9 cellular contexts compared by ENCODE assay signal in the genomic region with DNA sequence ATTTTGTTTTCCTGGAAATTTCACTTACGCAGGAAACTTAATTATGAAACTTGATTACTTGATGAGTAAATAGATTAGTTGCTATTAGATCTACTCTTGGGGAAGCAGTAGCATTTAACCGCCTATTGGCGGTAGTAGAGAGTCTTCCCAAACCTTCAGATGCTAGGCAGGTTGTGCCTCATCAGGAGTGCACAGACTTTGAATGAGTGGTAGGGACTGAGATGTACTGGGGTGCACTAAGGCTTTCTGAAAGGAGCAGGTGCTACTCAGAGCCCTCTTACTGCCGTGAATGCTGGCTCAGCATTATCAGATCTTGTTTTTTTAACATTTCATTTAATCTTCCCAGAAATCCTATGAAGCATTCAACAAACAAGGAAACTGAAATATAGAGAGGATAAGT. TPM values are rescaled to one million over a fixed set of nuclear protein-coding genes. Genes with fewer than 3 reads are reported as not detected.
A peak's percentile ranks its signal among the peaks of the same experiment; 100 is the strongest.
DNase-seq lines count a peak whose midpoint lies in the region; ATAC-seq, FAIRE-seq and TF ChIP-seq lines count a peak whose summit lies in the region.
"Had no signal": no experiment of that assay in that cellular context is flagged by ENCODE, and none has a peak within 500 bp of the region (broad histone marks: within the 10 kb centered on the region; RNA-seq: fewer than 3 reads in every experiment).

No MANE protein-coding gene starts in this region.

- H3K27ac Mint-ChIP-seq in activated T-cell treated with anti-CD3 and anti-CD28 coated beads, Interleukin-2, amount 50 U/mL, for 24 hours = peak overlapping the region; percentile 42
- H3K27ac Mint-ChIP-seq: brain had no signal

- no peak overlapping the region for H3K4me2 ChIP-seq in Karpas-422 (ENCODE audit: low read depth, low read length, poor library complexity, severe bottlenecking)

- H3K36me3 ChIP-seq in Karpas-422 (ENCODE audit: insufficient read depth, low read length) = peaks cover 31% of the 10 kb centered on the region
- peaks cover 0 to 2% of the 10 kb centered on the region in 2 donors for H3K36me3 ChIP-seq in prostate gland

- peaks cover 5% of the 10 kb centered on the region; the same call in 1 of the 2 replicates for H4K20me1 ChIP-seq in Karpas-422 (ENCODE audit: insufficient read depth, low read depth, low read length)

- no peak overlapping the region for H3K4me3 ChIP-seq in Karpas-422 (ENCODE audit: low read length)
- no peak overlapping the region for H3K4me3 ChIP-seq in prostate gland

- H3K27ac ChIP-seq in Karpas-422 (ENCODE audit: low read length) (no peak overlapping the region), prostate gland (no peak overlapping the region)

- intact Hi-C loops in prostate gland (cut with DNase I) = no loop called here

- H3K9ac ChIP-seq in Karpas-422 (ENCODE audit: low read length) = no peak overlapping the region

- WGBS in prostate gland = 73% methylated on average over 4 of the region's 4 CpGs

- H3K9me3 ChIP-seq in Karpas-422 (ENCODE audit: low read length) (no peaks in the 10 kb centered on the region), prostate gland (no peaks in the 10 kb centered on the region)

- no peaks in the 10 kb centered on the region for H3K27me3 Mint-ChIP-seq in activated T-cell treated with anti-CD3 and anti-CD28 coated beads, Interleukin-2, amount 50 U/mL, for 24 hours
- H3K27me3 Mint-ChIP-seq in activated T-cell treated with anti-CD3 and anti-CD28 coated beads, Interleukin-2, amount 50 U/mL, for 4 hours (ENCODE audit: low read depth) = no peaks in the 10 kb centered on the region
- H3K27me3 Mint-ChIP-seq: brain had no signal

- H3K27me3 ChIP-seq in Karpas-422 (ENCODE audit: low read length) = no peaks in the 10 kb centered on the region
- no peaks in the 10 kb centered on the region for H3K27me3 ChIP-seq in prostate gland (replicated peaks; ENCODE audit: insufficient read depth)

- H3K9me3 Mint-ChIP-seq in activated T-cell treated with anti-CD3 and anti-CD28 coated beads, Interleukin-2, amount 50 U/mL, for 24 hours = no peaks in the 10 kb centered on the region
- H3K9me3 Mint-ChIP-seq in activated T-cell treated with anti-CD3 and anti-CD28 coated beads, Interleukin-2, amount 50 U/mL, for 4 hours = no peaks in the 10 kb centered on the region
- H3K9me3 Mint-ChIP-seq: brain had no signal

- no peak for DNase-seq in activated T-cell treated with anti-CD3 and anti-CD28 coated beads, Interleukin-2, amount 50 U/mL, for 24 hours
- no peak for DNase-seq in activated T-cell treated with anti-CD3 and anti-CD28 coated beads, Interleukin-2, amount 50 U/mL, for 48 hours
- peak; percentile 76 for DNase-seq in Karpas-422
- no peak for DNase-seq in activated T-cell treated with anti-CD3 and anti-CD28 coated beads, Interleukin-2, amount 50 U/mL, for 4 hours
- DNase-seq in kidney glomerular epithelial cell (lab: John Stamatoyannopoulos, UW) = peak; percentile 7
- DNase-seq in prostate gland (ENCODE audit: low spot score) = no peak
- no peak for DNase-seq in HTR-8/SVneo (ENCODE audit: insufficient read length, low spot score)

- H3K4me1 ChIP-seq in Karpas-422 (ENCODE audit: low read length) (no peaks in the 10 kb centered on the region), prostate gland (replicated peaks) (no peaks in the 10 kb centered on the region)

- FAIRE-seq in HTR-8/SVneo (lab: Jason Lieb, UNC) = no peak

- TF ChIP-seq CTCF in prostate gland (IDR thresholded peaks at IDR 0.05) = peak in 1 of 4 experiments; percentile 33

- H3K36me3 Mint-ChIP-seq in activated T-cell treated with anti-CD3 and anti-CD28 coated beads, Interleukin-2, amount 50 U/mL, for 24 hours (ENCODE audit: low read depth) = peaks cover 95% of the 10 kb centered on the region
- peaks cover 15% of the 10 kb centered on the region for H3K36me3 Mint-ChIP-seq in activated T-cell treated with anti-CD3 and anti-CD28 coated beads, Interleukin-2, amount 50 U/mL, for 4 hours (ENCODE audit: insufficient read depth)

- H3K9me2 ChIP-seq in Karpas-422 (replicated peaks; ENCODE audit: insufficient read depth, low read length) = no peaks in the 10 kb centered on the region

- H2AFZ ChIP-seq in Karpas-422 (ENCODE audit: low read length) = no peak overlapping the region

- TF ChIP-seq POLR2A in prostate gland (IDR thresholded peaks at IDR 0.05) = no peak

- no peak overlapping the region for H3K4me3 Mint-ChIP-seq in activated T-cell treated with anti-CD3 and anti-CD28 coated beads, Interleukin-2, amount 50 U/mL, for 24 hours
- H3K4me3 Mint-ChIP-seq in activated T-cell treated with anti-CD3 and anti-CD28 coated beads, Interleukin-2, amount 50 U/mL, for 4 hours = no peak overlapping the region
- H3K4me3 Mint-ChIP-seq: brain had no signal

- peak; percentile 85 to 96 for ATAC-seq in activated T-cell treated with anti-CD3 and anti-CD28 coated beads, Interleukin-2, amount 50 U/mL, for 4 hours
- ATAC-seq in HG03520 (IDR thresholded peaks at IDR 0.05; ENCODE audit: unreplicated experiment) = no peak

- peaks cover 20% of the 10 kb centered on the region for H3K4me1 Mint-ChIP-seq in activated T-cell treated with anti-CD3 and anti-CD28 coated beads, Interleukin-2, amount 50 U/mL, for 24 hours (ENCODE audit: low read depth)
- H3K4me1 Mint-ChIP-seq in activated T-cell treated with anti-CD3 and anti-CD28 coated beads, Interleukin-2, amount 50 U/mL, for 4 hours (ENCODE audit: low read depth) = peaks cover 12% of the 10 kb centered on the region

- peaks cover 23% of the 10 kb centered on the region for H3K79me2 ChIP-seq in Karpas-422 (ENCODE audit: low read length)

RNA-seq across cellular contexts. Expression of gene GATC, which starts 7.7 kb away (rescaled TPM):
- 18.7 and 21.9 TPM in 2 replicates for total RNA-seq in Karpas-422 (2014; rRNA removed; shearing (Covaris generic); ENCODE audit: low replicate concordance)
- 10 to 100 TPM; 47.6 to 58.0 (median 55.1) TPM for total RNA-seq in activated T-cell treated with anti-CD3 and anti-CD28 coated beads, Interleukin-2, amount 50 U/mL, for 4 hours
- total RNA-seq in prostate gland = 10 to 100 TPM; 19.3 to 30.1 TPM

RNA-seq across cellular contexts. Expression of gene TRIAP1, which starts 7.8 kb away (rescaled TPM):
- 15.6 and 26.1 TPM in 2 replicates for total RNA-seq in Karpas-422 (2014; rRNA removed; shearing (Covaris generic); ENCODE audit: low replicate concordance)
- 10 to 100 TPM; 60.7 to 68.9 (median 66.4) TPM for total RNA-seq in activated T-cell treated with anti-CD3 and anti-CD28 coated beads, Interleukin-2, amount 50 U/mL, for 4 hours
- 10 to 100 TPM; 15.7 to 21.9 TPM for total RNA-seq in prostate gland

RNA-seq across cellular contexts. Expression of gene SRSF9, which starts 15.6 kb away (rescaled TPM):
- 158 and 213 TPM in 2 replicates for total RNA-seq in Karpas-422 (2014; rRNA removed; shearing (Covaris generic); ENCODE audit: low replicate concordance)
- total RNA-seq in activated T-cell treated with anti-CD3 and anti-CD28 coated beads, Interleukin-2, amount 50 U/mL, for 4 hours = 100 to 1,000 TPM; 259 to 288 (median 272) TPM
- 100 to 1,000 TPM in 1 of 2 donors, 10 to 100 TPM in 1; 98.7 to 131 TPM for total RNA-seq in prostate gland

RNA-seq across cellular contexts. Expression of gene COX6A1, which starts 16.1 kb away (rescaled TPM):
- total RNA-seq in Karpas-422 (2014; rRNA removed; shearing (Covaris generic); ENCODE audit: low replicate concordance) = 542 and 565 TPM in 2 replicates
- 100 to 1,000 TPM; 495 to 510 (median 508) TPM for total RNA-seq in activated T-cell treated with anti-CD3 and anti-CD28 coated beads, Interleukin-2, amount 50 U/mL, for 4 hours
- 100 to 1,000 TPM; 616 to 965 TPM for total RNA-seq in prostate gland

RNA-seq across cellular contexts. Expression of gene DYNLL1, which starts 41.9 kb away (rescaled TPM):
- total RNA-seq in Karpas-422 (2014; rRNA removed; shearing (Covaris generic); ENCODE audit: low replicate concordance) = 237 and 308 TPM in 2 replicates
- total RNA-seq in activated T-cell treated with anti-CD3 and anti-CD28 coated beads, Interleukin-2, amount 50 U/mL, for 4 hours = 100 to 1,000 TPM; 243 to 252 (median 248) TPM
- total RNA-seq in prostate gland = 100 to 1,000 TPM; 166 to 303 TPM

Comparison
In these comparisons a context has a peak if more than half of its experiments do, and no peak if none do; other contexts are left out.
1. DNase-seq: peak in Karpas-422 (single experiment) and kidney glomerular epithelial cell (single experiment); none in activated T-cell treated with anti-CD3 and anti-CD28 coated beads, Interleukin-2, amount 50 U/mL, for 24 hours (single experiment), activated T-cell treated with anti-CD3 and anti-CD28 coated beads, Interleukin-2, amount 50 U/mL, for 48 hours (0 of 2), activated T-cell treated with anti-CD3 and anti-CD28 coated beads, Interleukin-2, amount 50 U/mL, for 4 hours (single experiment), prostate gland (single experiment) and HTR-8/SVneo (single experiment).